21 cellular contexts compared by ENCODE assay signal in genomic region chr15:80199366-80199765, GRCh38. TPM values are rescaled to one million over a fixed set of nuclear protein-coding genes. Genes with fewer than 3 reads are reported as not detected.
"Had no signal": no experiment of that assay in that cellular context is flagged by ENCODE, and none has a peak within 500 bp of the region (broad histone marks: within the 10 kb centered on the region; RNA-seq: fewer than 3 reads in every experiment).

No MANE protein-coding gene starts in this region.

- H3K4me2 ChIP-seq: hepatocyte had no signal

- H3K27ac Mint-ChIP-seq: effector memory CD8-positive, alpha-beta T cell; naive thymus-derived CD8-positive, alpha-beta T cell; stimulated activated naive B cell treated with anti-CD40 and anti-IgM and Interleukin-4, amounts not matched to agents 10 μg/mL and 1 μg/mL and 100 μg/mL, for 72 hours had no signal

- H3K36me3 Mint-ChIP-seq: naive thymus-derived CD8-positive, alpha-beta T cell; stimulated activated naive B cell treated with anti-CD40 and anti-IgM and Interleukin-4, amounts not matched to agents 10 μg/mL and 1 μg/mL and 100 μg/mL, for 72 hours had no signal

- H3K4me1 ChIP-seq: gastroesophageal sphincter, sigmoid colon had no signal

- H3K79me2 ChIP-seq: hepatocyte had no signal

- H3K4me3 ChIP-seq: esophagus squamous epithelium, gastroesophageal sphincter, hepatocyte, mucosa of descending colon, sigmoid colon, skin epidermis had no signal

- H3K4me1 Mint-ChIP-seq: naive thymus-derived CD8-positive, alpha-beta T cell; stimulated activated naive B cell treated with anti-CD40 and anti-IgM and Interleukin-4, amounts not matched to agents 10 μg/mL and 1 μg/mL and 100 μg/mL, for 72 hours had no signal

- H3K9me3 Mint-ChIP-seq: effector memory CD8-positive, alpha-beta T cell; naive thymus-derived CD8-positive, alpha-beta T cell; stimulated activated naive B cell treated with anti-CD40 and anti-IgM and Interleukin-4, amounts not matched to agents 10 μg/mL and 1 μg/mL and 100 μg/mL, for 72 hours had no signal

- H3K36me3 ChIP-seq: esophagus squamous epithelium, neutrophil, sigmoid colon had no signal

- H3K4me3 Mint-ChIP-seq: effector memory CD8-positive, alpha-beta T cell; naive thymus-derived CD8-positive, alpha-beta T cell; stimulated activated naive B cell treated with anti-CD40 and anti-IgM and Interleukin-4, amounts not matched to agents 10 μg/mL and 1 μg/mL and 100 μg/mL, for 72 hours had no signal

- DNase-seq: effector memory CD8-positive, alpha-beta T cell; esophagus squamous epithelium; foreskin fibroblast; mammary epithelial cell; mucosa of descending colon; naive thymus-derived CD8-positive, alpha-beta T cell; sigmoid colon; stimulated activated CD4-positive, alpha-beta T cell treated with anti-CD3 and anti-CD28 coated beads, Interleukin-2, amount 100 ng/mL, for 24 hours; stimulated activated CD4-positive, alpha-beta T cell treated with anti-CD3 and anti-CD28 coated beads, Interleukin-4, amount 100 ng/mL, for 4 hours; stimulated activated naive B cell treated with anti-CD40 and anti-IgM and Interleukin-4, amounts not matched to agents 10 μg/mL and 1 μg/mL and 100 μg/mL, for 72 hours; trophoblast cell had no signal

- H3K27me3 ChIP-seq: hepatocyte, neutrophil had no signal

- H2AFZ ChIP-seq: hepatocyte had no signal

- ATAC-seq: effector memory CD8-positive, alpha-beta T cell; gastroesophageal sphincter; left lobe of liver; mucosa of descending colon; naive thymus-derived CD8-positive, alpha-beta T cell; stimulated activated naive B cell treated with anti-CD40 and anti-IgM and Interleukin-4, amounts not matched to agents 10 μg/mL and 1 μg/mL and 100 μg/mL, for 72 hours had no signal

- H3K9me3 ChIP-seq: esophagus squamous epithelium, gastroesophageal sphincter, mucosa of descending colon, neutrophil, sigmoid colon had no signal

- H3K27ac ChIP-seq: esophagus squamous epithelium, gastroesophageal sphincter, hepatocyte, neutrophil, sigmoid colon, skin epidermis had no signal

- FAIRE-seq: islet of Langerhans had no signal

RNA-seq across cellular contexts. Expression of gene CTXND1, which starts 52.6 kb away (rescaled TPM):
- total RNA-seq: epithelial cell of proximal tubule; esophagus squamous epithelium; mammary epithelial cell; naive thymus-derived CD8-positive, alpha-beta T cell; osteoblast; pulmonary artery endothelial cell had no signal
- polyA plus RNA-seq: mammary epithelial cell; naive thymus-derived CD8-positive, alpha-beta T cell; neural cell had no signal
